31 cellular contexts compared by ENCODE assay signal in genomic region chr6:167985911-167986595, GRCh38. TPM values are rescaled to one million over a fixed set of nuclear protein-coding genes. Genes with fewer than 3 reads are reported as not detected.
"Had no signal": no experiment of that assay in that cellular context is flagged by ENCODE, and none has a peak within 500 bp of the region (broad histone marks: within the 10 kb centered on the region; RNA-seq: fewer than 3 reads in every experiment).

No MANE protein-coding gene starts in this region.

- ATAC-seq: foreskin keratinocyte; heart right ventricle; left lobe of liver; mucosa of descending colon; natural killer cell treated with Interleukin-12 subunit alpha and Interleukin-12 subunit beta and Interleukin-15 and Interleukin-18, amount 100 ng/mL, for 72 hours; psoas muscle; right cardiac atrium; stimulated activated memory B cell treated with anti-CD40 and anti-IgM and Interleukin-4, amounts not matched to agents 10 μg/mL and 1 μg/mL and 100 μg/mL, for 72 hours; stimulated activated naive CD8-positive, alpha-beta T cell treated with anti-CD3 and anti-CD28 coated beads, Interleukin-15, Interleukin-2, amounts not matched to agents 100 U/mL and 50 U/mL, for 24 hours had no signal

- H3K36me3 ChIP-seq: heart right ventricle, sigmoid colon, tibial artery had no signal

- DNase-seq: cortex of kidney; dorsolateral prefrontal cortex; effector CD4-positive, alpha-beta T cell; foreskin keratinocyte; glutamatergic neuron; heart right ventricle; hypothalamus; kidney; mesenchymal stem cell; mucosa of descending colon; naive B cell; psoas muscle; sigmoid colon; stimulated activated CD4-positive, alpha-beta T cell treated with anti-CD3 and anti-CD28 coated beads, Interleukin-2, amount 100 ng/mL, for 24 hours; stimulated activated CD4-positive, alpha-beta T cell treated with anti-CD3 and anti-CD28 coated beads, Interleukin-4, amount 100 ng/mL, for 24 hours; stimulated activated naive CD8-positive, alpha-beta T cell treated with anti-CD3 and anti-CD28 coated beads, Interleukin-15, Interleukin-2, amounts not matched to agents 100 U/mL and 50 U/mL, for 24 hours; substantia nigra; testis; tibial artery had no signal

- H3K9me3 ChIP-seq: heart right ventricle, mucosa of descending colon, psoas muscle, sigmoid colon, testis, tibial artery had no signal

- H3K4me3 Mint-ChIP-seq: mesothelial cell of epicardium; naive B cell; natural killer cell treated with Interleukin-12 subunit alpha and Interleukin-12 subunit beta and Interleukin-15 and Interleukin-18, amount 100 ng/mL, for 72 hours; neural crest cell; stimulated activated memory B cell treated with anti-CD40 and anti-IgM and Interleukin-4, amounts not matched to agents 10 μg/mL and 1 μg/mL and 100 μg/mL, for 72 hours; type B pancreatic cell had no signal

- H3K27me3 ChIP-seq: dorsolateral prefrontal cortex, foreskin keratinocyte, heart right ventricle, sigmoid colon, testis, tibial artery had no signal

- H3K9me3 Mint-ChIP-seq: natural killer cell treated with Interleukin-12 subunit alpha and Interleukin-12 subunit beta and Interleukin-15 and Interleukin-18, amount 100 ng/mL, for 72 hours; type B pancreatic cell had no signal

- H3K27me3 Mint-ChIP-seq: naive B cell; natural killer cell treated with Interleukin-12 subunit alpha and Interleukin-12 subunit beta and Interleukin-15 and Interleukin-18, amount 100 ng/mL, for 72 hours; stimulated activated memory B cell treated with anti-CD40 and anti-IgM and Interleukin-4, amounts not matched to agents 10 μg/mL and 1 μg/mL and 100 μg/mL, for 72 hours; type B pancreatic cell had no signal

- H3K4me3 ChIP-seq: dorsolateral prefrontal cortex, heart right ventricle, mucosa of descending colon, psoas muscle, sigmoid colon, testis, tibial artery had no signal

- H3K36me3 Mint-ChIP-seq: mesothelial cell of epicardium; naive B cell; natural killer cell treated with Interleukin-12 subunit alpha and Interleukin-12 subunit beta and Interleukin-15 and Interleukin-18, amount 100 ng/mL, for 72 hours; stimulated activated memory B cell treated with anti-CD40 and anti-IgM and Interleukin-4, amounts not matched to agents 10 μg/mL and 1 μg/mL and 100 μg/mL, for 72 hours; type B pancreatic cell had no signal

- FAIRE-seq: kidney, urothelium cell line had no signal

- H3K4me1 Mint-ChIP-seq: naive B cell; stimulated activated memory B cell treated with anti-CD40 and anti-IgM and Interleukin-4, amounts not matched to agents 10 μg/mL and 1 μg/mL and 100 μg/mL, for 72 hours had no signal

- H3K27ac Mint-ChIP-seq: mesothelial cell of epicardium; natural killer cell treated with Interleukin-12 subunit alpha and Interleukin-12 subunit beta and Interleukin-15 and Interleukin-18, amount 100 ng/mL, for 72 hours; stimulated activated memory B cell treated with anti-CD40 and anti-IgM and Interleukin-4, amounts not matched to agents 10 μg/mL and 1 μg/mL and 100 μg/mL, for 72 hours; type B pancreatic cell had no signal

- H3K27ac ChIP-seq: dorsolateral prefrontal cortex, foreskin keratinocyte, psoas muscle, sigmoid colon, testis, tibial artery had no signal

- H3K4me1 ChIP-seq: foreskin keratinocyte, psoas muscle, sigmoid colon, testis, tibial artery had no signal

RNA-seq across cellular contexts. Expression of gene KIF25, which starts 11.4 kb away (rescaled TPM):
- total RNA-seq: foreskin keratinocyte; kidney; lung microvascular endothelial cell; natural killer cell treated with Interleukin-12 subunit alpha and Interleukin-12 subunit beta and Interleukin-15 and Interleukin-18, amount 100 ng/mL, for 72 hours; osteoblast; skeletal muscle tissue had no signal
- polyA plus RNA-seq: fibroblast of lung, foreskin keratinocyte had no signal
